In the genomic region with DNA sequence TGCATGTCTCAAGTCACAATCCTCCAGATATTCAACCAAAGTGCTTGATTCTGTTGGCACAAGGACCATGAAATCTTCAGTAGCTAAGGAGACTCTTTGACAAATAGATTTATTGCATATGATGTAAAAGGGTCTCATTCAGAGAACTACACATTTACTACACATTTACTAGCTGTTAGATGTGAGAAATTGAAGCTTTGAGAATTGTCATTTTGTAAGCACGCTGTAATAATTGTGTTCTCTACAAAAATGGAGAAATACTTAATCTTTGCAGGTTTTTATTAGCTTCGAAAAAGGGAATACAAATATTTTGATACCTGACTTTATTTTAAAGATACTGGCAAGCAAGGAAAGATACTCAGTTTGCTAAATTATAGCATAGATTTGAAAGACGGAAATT, we compare ENCODE assay signal across 10 cellular contexts.
DNase-seq lines count a peak whose midpoint lies in the region; ATAC-seq and TF ChIP-seq lines count a peak whose summit lies in the region.
"Had no signal": no experiment of that assay in that cellular context is flagged by ENCODE, and none has a peak within 500 bp of the region (broad histone marks: within the 10 kb centered on the region; RNA-seq: fewer than 3 reads in every experiment).

No MANE protein-coding gene starts in this region.

- no peak for TF ChIP-seq CTCF in breast epithelium (IDR thresholded peaks at IDR 0.05)
- TF ChIP-seq CTCF in MCF 10A (IDR thresholded peaks at IDR 0.05; ENCODE audit: unreplicated experiment), result no peak
- no peak for TF ChIP-seq CTCF in left lung (IDR thresholded peaks at IDR 0.05)
- no peak for TF ChIP-seq CTCF in thyroid gland (IDR thresholded peaks at IDR 0.05)

- TF ChIP-seq POLR2A in breast epithelium (IDR thresholded peaks at IDR 0.05), result no peak
- no peak for TF ChIP-seq POLR2A in thyroid gland (IDR thresholded peaks at IDR 0.05)
- TF ChIP-seq POLR2A in GM18505 (IDR thresholded peaks at IDR 0.05; ENCODE audit: borderline replicate concordance, extremely low read depth, insufficient read depth, insufficient read length), result no peak

- H3K27me3 ChIP-seq in breast epithelium, result no peaks in the 10 kb centered on the region
- no peaks in the 10 kb centered on the region for H3K27me3 ChIP-seq in left lung
- no peaks in the 10 kb centered on the region for H3K27me3 ChIP-seq in thyroid gland

- peaks cover 6% of the 10 kb centered on the region for H3K36me3 Mint-ChIP-seq in MCF 10A (ENCODE audit: insufficient read depth, unreplicated experiment)
- peaks cover 2% of the 10 kb centered on the region for H3K36me3 Mint-ChIP-seq in activated CD4-positive, alpha-beta memory T cell treated with anti-CD3 and anti-CD28 coated beads for 36 hours

- intact Hi-C loops in breast epithelium (cut with DNase I; ENCODE audit: low total_unique reads), result loop anchor here (10.0 kb wide), 1 partner anchor 1365 kb away; no protein-coding TSS in a partner anchor
- intact Hi-C loops in MCF 10A (cut with micrococcal nuclease), result no loop called here
- intact Hi-C loops in activated CD4-positive, alpha-beta memory T cell treated with anti-CD3 and anti-CD28 coated beads for 36 hours (cut with micrococcal nuclease), result no loop called here
- intact Hi-C loops in left lung (cut with DNase I), result no loop called here
- intact Hi-C loops in thyroid gland (cut with DNase I), result no loop called here

- BruUV-seq in MCF 10A (replicated peaks; lab: Mats Ljungman, UMichigan), result no TSS peak

- POLR2A ChIA-PET in MCF 10A (lab: Yijun Ruan, JAX), result interaction anchor here (0.7 to 8.7 kb wide), 9 partner anchors 9 to 1050 kb away, joined by 3 to 299 read pairs (median 107); a partner anchor contains a TSS
- POLR2A ChIA-PET in activated CD4-positive, alpha-beta memory T cell treated with anti-CD3 and anti-CD28 coated beads for 36 hours (lab: Charles Lee), result interaction anchor here (1.2 to 5.9 kb wide), 5 partner anchors 9 to 76 kb away, joined by 5 to 171 read pairs (median 94); no protein-coding TSS in a partner anchor

- CTCF ChIA-PET in MCF 10A (lab: Yijun Ruan, JAX), result interaction anchor here (1.0 to 3.6 kb wide), 4 partner anchors 9 to 89 kb away, joined by 4 to 26 read pairs (median 6); no protein-coding TSS in a partner anchor
- CTCF ChIA-PET in activated CD4-positive, alpha-beta memory T cell treated with anti-CD3 and anti-CD28 coated beads for 36 hours (lab: Charles Lee), result interaction anchor here (0.6 to 4.5 kb wide), 5 partner anchors 9 to 33 kb away, joined by 3 to 48 read pairs (median 5); no protein-coding TSS in a partner anchor

- H3K4me3 ChIP-seq in breast epithelium (no peak overlapping the region), left lung (no peak overlapping the region), thyroid gland (replicated peaks in 1 of 3) (no peak overlapping the region)

- H3K4me1 Mint-ChIP-seq in MCF 10A (ENCODE audit: insufficient read depth, unreplicated experiment), result peaks cover 5% of the 10 kb centered on the region
- peaks cover 62% of the 10 kb centered on the region for H3K4me1 Mint-ChIP-seq in activated CD4-positive, alpha-beta memory T cell treated with anti-CD3 and anti-CD28 coated beads for 36 hours (ENCODE audit: low read depth)

- H3K4me1 ChIP-seq in breast epithelium, result peaks cover 6% of the 10 kb centered on the region in 2 donors
- peaks cover 26 to 45% of the 10 kb centered on the region in 2 donors for H3K4me1 ChIP-seq in left lung
- peaks cover 39 to 45% of the 10 kb centered on the region in 2 donors for H3K4me1 ChIP-seq in thyroid gland

- H3K4me3 Mint-ChIP-seq in MCF 10A (ENCODE audit: unreplicated experiment), result no peak overlapping the region
- H3K4me3 Mint-ChIP-seq in activated CD4-positive, alpha-beta memory T cell treated with anti-CD3 and anti-CD28 coated beads for 36 hours, result no peak overlapping the region

- H3K9me3 ChIP-seq in breast epithelium (no peaks in the 10 kb centered on the region), left lung (no peaks in the 10 kb centered on the region), thyroid gland (no peaks in the 10 kb centered on the region)

- 90 to 92% methylated on average over 3 of the region's 3 CpGs for WGBS in thyroid gland, 2 donors

- no peaks in the 10 kb centered on the region for H3K27me3 Mint-ChIP-seq in MCF 10A (ENCODE audit: insufficient read depth, unreplicated experiment)
- peaks cover 2% of the 10 kb centered on the region for H3K27me3 Mint-ChIP-seq in activated CD4-positive, alpha-beta memory T cell treated with anti-CD3 and anti-CD28 coated beads for 36 hours

- no peak overlapping the region for H3K27ac Mint-ChIP-seq in MCF 10A (ENCODE audit: low read depth, unreplicated experiment)
- H3K27ac Mint-ChIP-seq in activated CD4-positive, alpha-beta memory T cell treated with anti-CD3 and anti-CD28 coated beads for 36 hours, result peak overlapping the region; percentile 99

- ATAC-seq in left lung (no peak), GM18505 (IDR thresholded peaks at IDR 0.05; ENCODE audit: unreplicated experiment) (no peak)

- no peaks in the 10 kb centered on the region for H3K9me3 Mint-ChIP-seq in MCF 10A (ENCODE audit: unreplicated experiment)
- H3K9me3 Mint-ChIP-seq in activated CD4-positive, alpha-beta memory T cell treated with anti-CD3 and anti-CD28 coated beads for 36 hours, result no peaks in the 10 kb centered on the region

- H3K36me3 ChIP-seq in breast epithelium (no peaks in the 10 kb centered on the region), left lung (no peaks in the 10 kb centered on the region), thyroid gland (no peaks in the 10 kb centered on the region)

- DNase-seq in breast epithelium (ENCODE audit: low spot score in 2 of 2) (no peak), MCF 10A (ENCODE audit: unreplicated experiment) (no peak), left lung (no peak), thyroid gland (no peak), NCI-H1694 (lab: John Stamatoyannopoulos, UW) (no peak), AML-193 (lab: John Stamatoyannopoulos, UW) (no peak)
- DNase-seq in activated CD4-positive, alpha-beta memory T cell treated with anti-CD3 and anti-CD28 coated beads for 36 hours, result no peak
- DNase-seq: GOT3, NCI-H524 treated with DMSO at 0.1 percent for 48 hours had no signal

- H3K27ac ChIP-seq in breast epithelium, result peak overlapping the region; percentile 60 to 95
- H3K27ac ChIP-seq in left lung, result peak overlapping the region; percentile 1 to 95
- H3K27ac ChIP-seq in thyroid gland, result peak overlapping the region; percentile 95 to 99 (median 98)

Comparison
In these comparisons a context has a peak if more than half of its experiments do, and no peak if none do; other contexts are left out.
1. H3K27ac ChIP-seq: peak in every context shown above with its lines; median percentile 98 in thyroid gland; 78 in breast epithelium; 48 in left lung.